Comparison of ENCODE assay signal across 1 cellular context in the genomic region with DNA sequence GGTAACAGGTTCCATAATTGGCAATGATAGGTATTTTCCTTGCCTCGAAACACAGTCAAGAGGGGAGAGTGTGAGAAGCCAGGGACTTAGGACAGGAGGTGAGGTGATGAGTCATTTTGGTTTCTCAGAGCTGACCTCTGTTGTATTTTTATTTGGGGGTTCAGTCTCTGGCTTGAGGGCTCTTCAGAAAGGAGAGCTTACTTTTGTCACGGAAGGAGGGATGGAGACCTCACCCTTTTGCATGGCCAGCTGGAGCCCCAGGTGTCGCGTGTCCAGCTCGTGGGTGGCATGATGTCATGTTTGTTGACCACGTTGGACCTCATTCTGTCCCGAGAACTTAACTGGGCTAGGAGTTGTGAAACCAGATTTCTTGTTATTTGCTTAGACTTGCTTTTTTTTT.
TF ChIP-seq lines count a peak whose summit lies in the region.

No MANE protein-coding gene starts in this region.

TF ChIP-seq in GM12878, 131 proteins besides CTCF, POLR2A, EP300 and RAD21 (continued from another document and continues in another):
- TF ChIP-seq, protein P1, sequence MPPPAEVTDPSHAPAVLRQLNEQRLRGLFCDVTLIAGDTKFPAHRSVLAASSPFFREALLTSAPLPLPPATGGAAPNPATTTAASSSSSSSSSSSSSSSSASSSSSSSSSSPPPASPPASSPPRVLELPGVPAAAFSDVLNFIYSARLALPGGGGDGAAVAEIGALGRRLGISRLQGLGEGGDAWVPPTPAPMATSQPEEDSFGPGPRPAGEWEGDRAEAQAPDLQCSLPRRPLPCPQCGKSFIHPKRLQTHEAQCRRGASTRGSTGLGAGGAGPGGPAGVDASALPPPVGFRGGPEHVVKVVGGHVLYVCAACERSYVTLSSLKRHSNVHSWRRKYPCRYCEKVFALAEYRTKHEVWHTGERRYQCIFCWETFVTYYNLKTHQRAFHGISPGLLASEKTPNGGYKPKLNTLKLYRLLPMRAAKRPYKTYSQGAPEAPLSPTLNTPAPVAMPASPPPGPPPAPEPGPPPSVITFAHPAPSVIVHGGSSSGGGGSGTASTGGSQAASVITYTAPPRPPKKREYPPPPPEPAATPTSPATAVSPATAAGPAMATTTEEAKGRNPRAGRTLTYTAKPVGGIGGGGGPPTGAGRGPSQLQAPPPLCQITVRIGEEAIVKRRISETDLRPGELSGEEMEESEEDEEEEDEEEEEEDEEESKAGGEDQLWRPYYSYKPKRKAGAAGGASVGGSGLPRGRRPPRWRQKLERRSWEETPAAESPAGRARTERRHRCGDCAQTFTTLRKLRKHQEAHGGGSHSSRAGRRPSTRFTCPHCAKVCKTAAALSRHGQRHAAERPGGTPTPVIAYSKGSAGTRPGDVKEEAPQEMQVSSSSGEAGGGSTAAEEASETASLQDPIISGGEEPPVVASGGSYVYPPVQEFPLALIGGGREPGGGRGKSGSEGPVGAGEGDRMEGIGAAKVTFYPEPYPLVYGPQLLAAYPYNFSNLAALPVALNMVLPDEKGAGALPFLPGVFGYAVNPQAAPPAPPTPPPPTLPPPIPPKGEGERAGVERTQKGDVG (CRISPR knock-in tag; IDR thresholded peaks at IDR 0.05): no peak
- TF ChIP-seq KDM1A (IDR thresholded peaks at IDR 0.05; ENCODE audit: borderline replicate concordance) (no peak), STAT1 (conservative IDR thresholded peaks at IDR 0.05) (no peak), PML (IDR thresholded peaks at IDR 0.05; ENCODE audit: low read length) (peak; percentile 68; the same call in 1 of the 2 replicates), EGR1 (IDR thresholded peaks at IDR 0.05; ENCODE audit: borderline replicate concordance in 1 of 2, low read depth in 2 of 2, low read length in 2 of 2) (peak in 1 of 2 experiments; percentile 26; a peak in 1 of 3 replicates), SMC3 (IDR thresholded peaks at IDR 0.05; ENCODE audit: borderline replicate concordance, low read length) (0 out of 2 replicates have a peak, but pooled peaks have one; percentile 2), CBFB (IDR thresholded peaks at IDR 0.05; ENCODE audit: low read depth) (no peak; the same call in 1 of the 2 replicates), RELA (IDR thresholded peaks at IDR 0.05; ENCODE audit: borderline replicate concordance, partially characterized antibody) (no peak), STAT3 (IDR thresholded peaks at IDR 0.05; ENCODE audit: low read depth, low read length) (no peak), NFYA (IDR thresholded peaks at IDR 0.05; ENCODE audit: borderline replicate concordance, low read depth, low read length) (no peak), ZSCAN29 (IDR thresholded peaks at IDR 0.05) (no peak), CHD4 (IDR thresholded peaks at IDR 0.05) (no peak), BCL11A (IDR thresholded peaks at IDR 0.05; ENCODE audit: low read depth, low read length) (peak; percentile 55), TARDBP (IDR thresholded peaks at IDR 0.05; ENCODE audit: borderline replicate concordance) (no peak), TCF12 (IDR thresholded peaks at IDR 0.05; ENCODE audit: low read depth, low read length) (peak; percentile 96), BHLHE40 (IDR thresholded peaks at IDR 0.05; ENCODE audit: borderline replicate concordance in 1 of 2, low read depth in 2 of 2, low read length in 1 of 2) (peak; percentile 21 to 72; a peak in 2 of 4 replicates), SREBF1 (IDR thresholded peaks at IDR 0.05; ENCODE audit: low read length) (no peak)
- TF ChIP-seq, protein P2, sequence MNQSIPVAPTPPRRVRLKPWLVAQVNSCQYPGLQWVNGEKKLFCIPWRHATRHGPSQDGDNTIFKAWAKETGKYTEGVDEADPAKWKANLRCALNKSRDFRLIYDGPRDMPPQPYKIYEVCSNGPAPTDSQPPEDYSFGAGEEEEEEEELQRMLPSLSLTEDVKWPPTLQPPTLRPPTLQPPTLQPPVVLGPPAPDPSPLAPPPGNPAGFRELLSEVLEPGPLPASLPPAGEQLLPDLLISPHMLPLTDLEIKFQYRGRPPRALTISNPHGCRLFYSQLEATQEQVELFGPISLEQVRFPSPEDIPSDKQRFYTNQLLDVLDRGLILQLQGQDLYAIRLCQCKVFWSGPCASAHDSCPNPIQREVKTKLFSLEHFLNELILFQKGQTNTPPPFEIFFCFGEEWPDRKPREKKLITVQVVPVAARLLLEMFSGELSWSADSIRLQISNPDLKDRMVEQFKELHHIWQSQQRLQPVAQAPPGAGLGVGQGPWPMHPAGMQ (IDR thresholded peaks at IDR 0.05; ENCODE audit: borderline replicate concordance): no peak
- TF ChIP-seq, protein P3, sequence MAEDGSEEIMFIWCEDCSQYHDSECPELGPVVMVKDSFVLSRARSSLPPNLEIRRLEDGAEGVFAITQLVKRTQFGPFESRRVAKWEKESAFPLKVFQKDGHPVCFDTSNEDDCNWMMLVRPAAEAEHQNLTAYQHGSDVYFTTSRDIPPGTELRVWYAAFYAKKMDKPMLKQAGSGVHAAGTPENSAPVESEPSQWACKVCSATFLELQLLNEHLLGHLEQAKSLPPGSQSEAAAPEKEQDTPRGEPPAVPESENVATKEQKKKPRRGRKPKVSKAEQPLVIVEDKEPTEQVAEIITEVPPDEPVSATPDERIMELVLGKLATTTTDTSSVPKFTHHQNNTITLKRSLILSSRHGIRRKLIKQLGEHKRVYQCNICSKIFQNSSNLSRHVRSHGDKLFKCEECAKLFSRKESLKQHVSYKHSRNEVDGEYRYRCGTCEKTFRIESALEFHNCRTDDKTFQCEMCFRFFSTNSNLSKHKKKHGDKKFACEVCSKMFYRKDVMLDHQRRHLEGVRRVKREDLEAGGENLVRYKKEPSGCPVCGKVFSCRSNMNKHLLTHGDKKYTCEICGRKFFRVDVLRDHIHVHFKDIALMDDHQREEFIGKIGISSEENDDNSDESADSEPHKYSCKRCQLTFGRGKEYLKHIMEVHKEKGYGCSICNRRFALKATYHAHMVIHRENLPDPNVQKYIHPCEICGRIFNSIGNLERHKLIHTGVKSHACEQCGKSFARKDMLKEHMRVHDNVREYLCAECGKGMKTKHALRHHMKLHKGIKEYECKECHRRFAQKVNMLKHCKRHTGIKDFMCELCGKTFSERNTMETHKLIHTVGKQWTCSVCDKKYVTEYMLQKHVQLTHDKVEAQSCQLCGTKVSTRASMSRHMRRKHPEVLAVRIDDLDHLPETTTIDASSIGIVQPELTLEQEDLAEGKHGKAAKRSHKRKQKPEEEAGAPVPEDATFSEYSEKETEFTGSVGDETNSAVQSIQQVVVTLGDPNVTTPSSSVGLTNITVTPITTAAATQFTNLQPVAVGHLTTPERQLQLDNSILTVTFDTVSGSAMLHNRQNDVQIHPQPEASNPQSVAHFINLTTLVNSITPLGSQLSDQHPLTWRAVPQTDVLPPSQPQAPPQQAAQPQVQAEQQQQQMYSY (CRISPR knock-in tag; IDR thresholded peaks at IDR 0.05): no peak
- TF ChIP-seq, protein P4, sequence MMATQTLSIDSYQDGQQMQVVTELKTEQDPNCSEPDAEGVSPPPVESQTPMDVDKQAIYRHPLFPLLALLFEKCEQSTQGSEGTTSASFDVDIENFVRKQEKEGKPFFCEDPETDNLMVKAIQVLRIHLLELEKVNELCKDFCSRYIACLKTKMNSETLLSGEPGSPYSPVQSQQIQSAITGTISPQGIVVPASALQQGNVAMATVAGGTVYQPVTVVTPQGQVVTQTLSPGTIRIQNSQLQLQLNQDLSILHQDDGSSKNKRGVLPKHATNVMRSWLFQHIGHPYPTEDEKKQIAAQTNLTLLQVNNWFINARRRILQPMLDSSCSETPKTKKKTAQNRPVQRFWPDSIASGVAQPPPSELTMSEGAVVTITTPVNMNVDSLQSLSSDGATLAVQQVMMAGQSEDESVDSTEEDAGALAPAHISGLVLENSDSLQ (IDR thresholded peaks at IDR 0.05): no peak
- TF ChIP-seq, protein P5, sequence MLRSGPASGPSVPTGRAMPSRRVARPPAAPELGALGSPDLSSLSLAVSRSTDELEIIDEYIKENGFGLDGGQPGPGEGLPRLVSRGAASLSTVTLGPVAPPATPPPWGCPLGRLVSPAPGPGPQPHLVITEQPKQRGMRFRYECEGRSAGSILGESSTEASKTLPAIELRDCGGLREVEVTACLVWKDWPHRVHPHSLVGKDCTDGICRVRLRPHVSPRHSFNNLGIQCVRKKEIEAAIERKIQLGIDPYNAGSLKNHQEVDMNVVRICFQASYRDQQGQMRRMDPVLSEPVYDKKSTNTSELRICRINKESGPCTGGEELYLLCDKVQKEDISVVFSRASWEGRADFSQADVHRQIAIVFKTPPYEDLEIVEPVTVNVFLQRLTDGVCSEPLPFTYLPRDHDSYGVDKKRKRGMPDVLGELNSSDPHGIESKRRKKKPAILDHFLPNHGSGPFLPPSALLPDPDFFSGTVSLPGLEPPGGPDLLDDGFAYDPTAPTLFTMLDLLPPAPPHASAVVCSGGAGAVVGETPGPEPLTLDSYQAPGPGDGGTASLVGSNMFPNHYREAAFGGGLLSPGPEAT (IDR thresholded peaks at IDR 0.05; ENCODE audit: low read depth): no peak
- TF ChIP-seq, protein P6, sequence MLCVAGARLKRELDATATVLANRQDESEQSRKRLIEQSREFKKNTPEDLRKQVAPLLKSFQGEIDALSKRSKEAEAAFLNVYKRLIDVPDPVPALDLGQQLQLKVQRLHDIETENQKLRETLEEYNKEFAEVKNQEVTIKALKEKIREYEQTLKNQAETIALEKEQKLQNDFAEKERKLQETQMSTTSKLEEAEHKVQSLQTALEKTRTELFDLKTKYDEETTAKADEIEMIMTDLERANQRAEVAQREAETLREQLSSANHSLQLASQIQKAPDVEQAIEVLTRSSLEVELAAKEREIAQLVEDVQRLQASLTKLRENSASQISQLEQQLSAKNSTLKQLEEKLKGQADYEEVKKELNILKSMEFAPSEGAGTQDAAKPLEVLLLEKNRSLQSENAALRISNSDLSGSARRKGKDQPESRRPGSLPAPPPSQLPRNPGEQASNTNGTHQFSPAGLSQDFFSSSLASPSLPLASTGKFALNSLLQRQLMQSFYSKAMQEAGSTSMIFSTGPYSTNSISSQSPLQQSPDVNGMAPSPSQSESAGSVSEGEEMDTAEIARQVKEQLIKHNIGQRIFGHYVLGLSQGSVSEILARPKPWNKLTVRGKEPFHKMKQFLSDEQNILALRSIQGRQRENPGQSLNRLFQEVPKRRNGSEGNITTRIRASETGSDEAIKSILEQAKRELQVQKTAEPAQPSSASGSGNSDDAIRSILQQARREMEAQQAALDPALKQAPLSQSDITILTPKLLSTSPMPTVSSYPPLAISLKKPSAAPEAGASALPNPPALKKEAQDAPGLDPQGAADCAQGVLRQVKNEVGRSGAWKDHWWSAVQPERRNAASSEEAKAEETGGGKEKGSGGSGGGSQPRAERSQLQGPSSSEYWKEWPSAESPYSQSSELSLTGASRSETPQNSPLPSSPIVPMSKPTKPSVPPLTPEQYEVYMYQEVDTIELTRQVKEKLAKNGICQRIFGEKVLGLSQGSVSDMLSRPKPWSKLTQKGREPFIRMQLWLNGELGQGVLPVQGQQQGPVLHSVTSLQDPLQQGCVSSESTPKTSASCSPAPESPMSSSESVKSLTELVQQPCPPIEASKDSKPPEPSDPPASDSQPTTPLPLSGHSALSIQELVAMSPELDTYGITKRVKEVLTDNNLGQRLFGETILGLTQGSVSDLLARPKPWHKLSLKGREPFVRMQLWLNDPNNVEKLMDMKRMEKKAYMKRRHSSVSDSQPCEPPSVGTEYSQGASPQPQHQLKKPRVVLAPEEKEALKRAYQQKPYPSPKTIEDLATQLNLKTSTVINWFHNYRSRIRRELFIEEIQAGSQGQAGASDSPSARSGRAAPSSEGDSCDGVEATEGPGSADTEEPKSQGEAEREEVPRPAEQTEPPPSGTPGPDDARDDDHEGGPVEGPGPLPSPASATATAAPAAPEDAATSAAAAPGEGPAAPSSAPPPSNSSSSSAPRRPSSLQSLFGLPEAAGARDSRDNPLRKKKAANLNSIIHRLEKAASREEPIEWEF (IDR thresholded peaks at IDR 0.05; ENCODE audit: insufficient replicate concordance, low read depth, low read length): no peak
- TF ChIP-seq, protein P7, sequence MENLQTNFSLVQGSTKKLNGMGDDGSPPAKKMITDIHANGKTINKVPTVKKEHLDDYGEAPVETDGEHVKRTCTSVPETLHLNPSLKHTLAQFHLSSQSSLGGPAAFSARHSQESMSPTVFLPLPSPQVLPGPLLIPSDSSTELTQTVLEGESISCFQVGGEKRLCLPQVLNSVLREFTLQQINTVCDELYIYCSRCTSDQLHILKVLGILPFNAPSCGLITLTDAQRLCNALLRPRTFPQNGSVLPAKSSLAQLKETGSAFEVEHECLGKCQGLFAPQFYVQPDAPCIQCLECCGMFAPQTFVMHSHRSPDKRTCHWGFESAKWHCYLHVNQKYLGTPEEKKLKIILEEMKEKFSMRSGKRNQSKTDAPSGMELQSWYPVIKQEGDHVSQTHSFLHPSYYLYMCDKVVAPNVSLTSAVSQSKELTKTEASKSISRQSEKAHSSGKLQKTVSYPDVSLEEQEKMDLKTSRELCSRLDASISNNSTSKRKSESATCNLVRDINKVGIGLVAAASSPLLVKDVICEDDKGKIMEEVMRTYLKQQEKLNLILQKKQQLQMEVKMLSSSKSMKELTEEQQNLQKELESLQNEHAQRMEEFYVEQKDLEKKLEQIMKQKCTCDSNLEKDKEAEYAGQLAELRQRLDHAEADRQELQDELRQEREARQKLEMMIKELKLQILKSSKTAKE (IDR thresholded peaks at IDR 0.05; ENCODE audit: low read depth, poor library complexity, severe bottlenecking): no peak
- TF ChIP-seq, protein P8, sequence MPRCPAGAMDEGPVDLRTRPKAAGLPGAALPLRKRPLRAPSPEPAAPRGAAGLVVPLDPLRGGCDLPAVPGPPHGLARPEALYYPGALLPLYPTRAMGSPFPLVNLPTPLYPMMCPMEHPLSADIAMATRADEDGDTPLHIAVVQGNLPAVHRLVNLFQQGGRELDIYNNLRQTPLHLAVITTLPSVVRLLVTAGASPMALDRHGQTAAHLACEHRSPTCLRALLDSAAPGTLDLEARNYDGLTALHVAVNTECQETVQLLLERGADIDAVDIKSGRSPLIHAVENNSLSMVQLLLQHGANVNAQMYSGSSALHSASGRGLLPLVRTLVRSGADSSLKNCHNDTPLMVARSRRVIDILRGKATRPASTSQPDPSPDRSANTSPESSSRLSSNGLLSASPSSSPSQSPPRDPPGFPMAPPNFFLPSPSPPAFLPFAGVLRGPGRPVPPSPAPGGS (IDR thresholded peaks at IDR 0.05; ENCODE audit: borderline replicate concordance, insufficient read depth, low read depth, low read length, poor library complexity, severe bottlenecking): no peak
- TF ChIP-seq, protein P9, sequence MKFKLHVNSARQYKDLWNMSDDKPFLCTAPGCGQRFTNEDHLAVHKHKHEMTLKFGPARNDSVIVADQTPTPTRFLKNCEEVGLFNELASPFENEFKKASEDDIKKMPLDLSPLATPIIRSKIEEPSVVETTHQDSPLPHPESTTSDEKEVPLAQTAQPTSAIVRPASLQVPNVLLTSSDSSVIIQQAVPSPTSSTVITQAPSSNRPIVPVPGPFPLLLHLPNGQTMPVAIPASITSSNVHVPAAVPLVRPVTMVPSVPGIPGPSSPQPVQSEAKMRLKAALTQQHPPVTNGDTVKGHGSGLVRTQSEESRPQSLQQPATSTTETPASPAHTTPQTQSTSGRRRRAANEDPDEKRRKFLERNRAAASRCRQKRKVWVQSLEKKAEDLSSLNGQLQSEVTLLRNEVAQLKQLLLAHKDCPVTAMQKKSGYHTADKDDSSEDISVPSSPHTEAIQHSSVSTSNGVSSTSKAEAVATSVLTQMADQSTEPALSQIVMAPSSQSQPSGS (IDR thresholded peaks at IDR 0.05; ENCODE audit: low read length): peak; percentile 93
- TF ChIP-seq, protein P10, sequence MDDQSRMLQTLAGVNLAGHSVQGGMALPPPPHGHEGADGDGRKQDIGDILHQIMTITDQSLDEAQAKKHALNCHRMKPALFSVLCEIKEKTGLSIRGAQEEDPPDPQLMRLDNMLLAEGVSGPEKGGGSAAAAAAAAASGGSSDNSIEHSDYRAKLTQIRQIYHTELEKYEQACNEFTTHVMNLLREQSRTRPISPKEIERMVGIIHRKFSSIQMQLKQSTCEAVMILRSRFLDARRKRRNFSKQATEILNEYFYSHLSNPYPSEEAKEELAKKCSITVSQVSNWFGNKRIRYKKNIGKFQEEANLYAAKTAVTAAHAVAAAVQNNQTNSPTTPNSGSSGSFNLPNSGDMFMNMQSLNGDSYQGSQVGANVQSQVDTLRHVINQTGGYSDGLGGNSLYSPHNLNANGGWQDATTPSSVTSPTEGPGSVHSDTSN (IDR thresholded peaks at IDR 0.05; ENCODE audit: insufficient replicate concordance, low read depth, low read length): no peak
